ENCODE assay signal across 1 cellular context in genomic region chr2:9335322-9335754, GRCh38.
TF ChIP-seq lines count a peak whose summit lies in the region.

No MANE protein-coding gene starts in this region.

TF ChIP-seq in HepG2, 621 proteins besides CTCF, POLR2A, EP300 and RAD21 (continued from another document and continues in another):
- TF ChIP-seq ZNF280D (CRISPR knock-in tag; IDR thresholded peaks at IDR 0.05) (no peak), ZNF335 (CRISPR knock-in tag; IDR thresholded peaks at IDR 0.05) (peak; percentile 65; the same call in 1 of the 2 replicates), SMARCC2 (IDR thresholded peaks at IDR 0.05) (no peak), ZNF274 (CRISPR knock-in tag; IDR thresholded peaks at IDR 0.05) (0 out of 2 replicates have a peak, but pooled peaks have one; percentile 47), ZNF253 (CRISPR knock-in tag; IDR thresholded peaks at IDR 0.05; ENCODE audit: borderline replicate concordance) (no peak), ZNF687 (CRISPR knock-in tag; IDR thresholded peaks at IDR 0.05) (peak; percentile 57; the same call in 1 of the 2 replicates), ZNF839 (CRISPR knock-in tag; IDR thresholded peaks at IDR 0.05; ENCODE audit: borderline replicate concordance) (no peak), CEBPZ (IDR thresholded peaks at IDR 0.05; ENCODE audit: low read length) (no peak), ZIK1 (CRISPR knock-in tag; IDR thresholded peaks at IDR 0.05; ENCODE audit: borderline replicate concordance, low read depth) (0 out of 2 replicates have a peak, but pooled peaks have one; percentile 41), MTA1 (CRISPR knock-in tag; IDR thresholded peaks at IDR 0.05; ENCODE audit: borderline replicate concordance) (no peak), GMEB1 (CRISPR knock-in tag; IDR thresholded peaks at IDR 0.05; ENCODE audit: borderline replicate concordance) (no peak), ZNF24 (IDR thresholded peaks at IDR 0.05) (no peak), RCOR2 (CRISPR knock-in tag; IDR thresholded peaks at IDR 0.05) (peak; percentile 45; the same call in 1 of the 2 replicates), PCBP2 (optimal IDR thresholded peaks at IDR 0.05; ENCODE audit: low read depth, low read length, poor library complexity, severe bottlenecking) (no peak), ZZZ3 (CRISPR knock-in tag; IDR thresholded peaks at IDR 0.05; ENCODE audit: borderline replicate concordance) (peak; percentile 44; the same call in 1 of the 2 replicates), ZNF570 (CRISPR knock-in tag; IDR thresholded peaks at IDR 0.05; ENCODE audit: borderline replicate concordance) (no peak), ZNF251 (CRISPR knock-in tag; IDR thresholded peaks at IDR 0.05) (no peak), TBX2 (CRISPR knock-in tag; IDR thresholded peaks at IDR 0.05; ENCODE audit: borderline replicate concordance) (peak; percentile 43; the same call in 1 of the 2 replicates), SMAD3 (CRISPR knock-in tag; IDR thresholded peaks at IDR 0.05) (peak; percentile 74; the same call in 1 of the 2 replicates), ZFYVE20 (CRISPR knock-in tag; IDR thresholded peaks at IDR 0.05; ENCODE audit: borderline replicate concordance, low read depth) (no peak), ATF7 (IDR thresholded peaks at IDR 0.05) (no peak), ATF7 (CRISPR knock-in tag; IDR thresholded peaks at IDR 0.05) (no peak), TBL1XR1 (IDR thresholded peaks at IDR 0.05; ENCODE audit: borderline replicate concordance, low read length, partially characterized antibody) (no peak), SP140L (CRISPR knock-in tag; IDR thresholded peaks at IDR 0.05; ENCODE audit: borderline replicate concordance) (no peak), TEAD2 (CRISPR knock-in tag; IDR thresholded peaks at IDR 0.05) (no peak), TP53 (CRISPR knock-in tag; conservative IDR thresholded peaks at IDR 0.05) (no peak), MYPOP (CRISPR knock-in tag; IDR thresholded peaks at IDR 0.05) (peak; percentile 65; the same call in 1 of the 2 replicates), FOXP1 (IDR thresholded peaks at IDR 0.05) (no peak), FOXP1 (CRISPR knock-in tag; IDR thresholded peaks at IDR 0.05) (peak; percentile 61), HOXA9 (CRISPR knock-in tag; IDR thresholded peaks at IDR 0.05; ENCODE audit: borderline replicate concordance) (no peak), ZNF850 (CRISPR knock-in tag; conservative IDR thresholded peaks at IDR 0.05) (no peak)
- TF ChIP-seq, protein P1, sequence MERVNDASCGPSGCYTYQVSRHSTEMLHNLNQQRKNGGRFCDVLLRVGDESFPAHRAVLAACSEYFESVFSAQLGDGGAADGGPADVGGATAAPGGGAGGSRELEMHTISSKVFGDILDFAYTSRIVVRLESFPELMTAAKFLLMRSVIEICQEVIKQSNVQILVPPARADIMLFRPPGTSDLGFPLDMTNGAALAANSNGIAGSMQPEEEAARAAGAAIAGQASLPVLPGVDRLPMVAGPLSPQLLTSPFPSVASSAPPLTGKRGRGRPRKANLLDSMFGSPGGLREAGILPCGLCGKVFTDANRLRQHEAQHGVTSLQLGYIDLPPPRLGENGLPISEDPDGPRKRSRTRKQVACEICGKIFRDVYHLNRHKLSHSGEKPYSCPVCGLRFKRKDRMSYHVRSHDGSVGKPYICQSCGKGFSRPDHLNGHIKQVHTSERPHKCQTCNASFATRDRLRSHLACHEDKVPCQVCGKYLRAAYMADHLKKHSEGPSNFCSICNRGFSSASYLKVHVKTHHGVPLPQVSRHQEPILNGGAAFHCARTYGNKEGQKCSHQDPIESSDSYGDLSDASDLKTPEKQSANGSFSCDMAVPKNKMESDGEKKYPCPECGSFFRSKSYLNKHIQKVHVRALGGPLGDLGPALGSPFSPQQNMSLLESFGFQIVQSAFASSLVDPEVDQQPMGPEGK (CRISPR knock-in tag; IDR thresholded peaks at IDR 0.05), result peak; percentile 42; the same call in 1 of the 2 replicates
- TF ChIP-seq, protein P2, sequence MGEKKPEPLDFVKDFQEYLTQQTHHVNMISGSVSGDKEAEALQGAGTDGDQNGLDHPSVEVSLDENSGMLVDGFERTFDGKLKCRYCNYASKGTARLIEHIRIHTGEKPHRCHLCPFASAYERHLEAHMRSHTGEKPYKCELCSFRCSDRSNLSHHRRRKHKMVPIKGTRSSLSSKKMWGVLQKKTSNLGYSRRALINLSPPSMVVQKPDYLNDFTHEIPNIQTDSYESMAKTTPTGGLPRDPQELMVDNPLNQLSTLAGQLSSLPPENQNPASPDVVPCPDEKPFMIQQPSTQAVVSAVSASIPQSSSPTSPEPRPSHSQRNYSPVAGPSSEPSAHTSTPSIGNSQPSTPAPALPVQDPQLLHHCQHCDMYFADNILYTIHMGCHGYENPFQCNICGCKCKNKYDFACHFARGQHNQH (CRISPR knock-in tag; IDR thresholded peaks at IDR 0.05), result peak; percentile 78
- TF ChIP-seq, protein P3, sequence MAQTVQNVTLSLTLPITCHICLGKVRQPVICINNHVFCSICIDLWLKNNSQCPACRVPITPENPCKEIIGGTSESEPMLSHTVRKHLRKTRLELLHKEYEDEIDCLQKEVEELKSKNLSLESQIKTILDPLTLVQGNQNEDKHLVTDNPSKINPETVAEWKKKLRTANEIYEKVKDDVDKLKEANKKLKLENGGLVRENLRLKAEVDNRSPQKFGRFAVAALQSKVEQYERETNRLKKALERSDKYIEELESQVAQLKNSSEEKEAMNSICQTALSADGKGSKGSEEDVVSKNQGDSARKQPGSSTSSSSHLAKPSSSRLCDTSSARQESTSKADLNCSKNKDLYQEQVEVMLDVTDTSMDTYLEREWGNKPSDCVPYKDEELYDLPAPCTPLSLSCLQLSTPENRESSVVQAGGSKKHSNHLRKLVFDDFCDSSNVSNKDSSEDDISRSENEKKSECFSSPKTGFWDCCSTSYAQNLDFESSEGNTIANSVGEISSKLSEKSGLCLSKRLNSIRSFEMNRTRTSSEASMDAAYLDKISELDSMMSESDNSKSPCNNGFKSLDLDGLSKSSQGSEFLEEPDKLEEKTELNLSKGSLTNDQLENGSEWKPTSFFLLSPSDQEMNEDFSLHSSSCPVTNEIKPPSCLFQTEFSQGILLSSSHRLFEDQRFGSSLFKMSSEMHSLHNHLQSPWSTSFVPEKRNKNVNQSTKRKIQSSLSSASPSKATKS (CRISPR knock-in tag; IDR thresholded peaks at IDR 0.05), result no peak
- TF ChIP-seq, protein P4, sequence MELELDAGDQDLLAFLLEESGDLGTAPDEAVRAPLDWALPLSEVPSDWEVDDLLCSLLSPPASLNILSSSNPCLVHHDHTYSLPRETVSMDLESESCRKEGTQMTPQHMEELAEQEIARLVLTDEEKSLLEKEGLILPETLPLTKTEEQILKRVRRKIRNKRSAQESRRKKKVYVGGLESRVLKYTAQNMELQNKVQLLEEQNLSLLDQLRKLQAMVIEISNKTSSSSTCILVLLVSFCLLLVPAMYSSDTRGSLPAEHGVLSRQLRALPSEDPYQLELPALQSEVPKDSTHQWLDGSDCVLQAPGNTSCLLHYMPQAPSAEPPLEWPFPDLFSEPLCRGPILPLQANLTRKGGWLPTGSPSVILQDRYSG (CRISPR knock-in tag; IDR thresholded peaks at IDR 0.05), result no peak
- TF ChIP-seq, protein P5, sequence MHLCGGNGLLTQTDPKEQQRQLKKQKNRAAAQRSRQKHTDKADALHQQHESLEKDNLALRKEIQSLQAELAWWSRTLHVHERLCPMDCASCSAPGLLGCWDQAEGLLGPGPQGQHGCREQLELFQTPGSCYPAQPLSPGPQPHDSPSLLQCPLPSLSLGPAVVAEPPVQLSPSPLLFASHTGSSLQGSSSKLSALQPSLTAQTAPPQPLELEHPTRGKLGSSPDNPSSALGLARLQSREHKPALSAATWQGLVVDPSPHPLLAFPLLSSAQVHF (CRISPR knock-in tag; IDR thresholded peaks at IDR 0.05), result no peak
